In genomic region chr14:103713304-103714062, GRCh38 we compare ENCODE assay signal across 13 cellular contexts. TPM values are rescaled to one million over a fixed set of nuclear protein-coding genes. Genes with fewer than 3 reads are reported as not detected.
DNase-seq lines count a peak whose midpoint lies in the region; ATAC-seq and TF ChIP-seq lines count a peak whose summit lies in the region.
"Had no signal": no experiment of that assay in that cellular context is flagged by ENCODE, and none has a peak within 500 bp of the region (broad histone marks: within the 10 kb centered on the region; RNA-seq: fewer than 3 reads in every experiment).

No MANE protein-coding gene starts in this region.

- H3K4me1 Mint-ChIP-seq in activated CD4-positive, alpha-beta T cell treated with anti-CD3 and anti-CD28 coated beads, Interleukin-2, amount 10 ng/mL, durations not matched to agents 7 days and 5 days: peaks cover 55% of the 10 kb centered on the region

- peak overlapping the region; percentile 97; the same call in 1 of the 2 replicates for H3K9ac ChIP-seq in PC-3 (ENCODE audit: low read length)

- CTCF ChIA-PET in activated CD4-positive, alpha-beta T cell treated with anti-CD3 and anti-CD28 coated beads, Interleukin-2, amount 10 ng/mL, durations not matched to agents 7 days and 5 days (lab: Charles Lee): interaction anchor here (1.2 kb wide), 1 partner anchor 15 kb away, joined by 3 read pairs; no protein-coding TSS in a partner anchor
- CTCF ChIA-PET in PC-3 (lab: Charles Lee): no interaction called here

- peaks cover 63% of the 10 kb centered on the region for H3K79me2 ChIP-seq in PC-3 (ENCODE audit: low read length)

- H3K4me3 ChIP-seq in PC-3 (ENCODE audit: low read length) (peak overlapping the region; percentile 77; the same call in 1 of the 2 replicates), choroid plexus epithelial cell (ENCODE audit: low read depth, low read length) (no peak overlapping the region), prostate gland (no peak overlapping the region), thyroid gland (replicated peaks in 1 of 3) (no peak overlapping the region)

- peak overlapping the region; percentile 97 for H3K4me3 Mint-ChIP-seq in activated CD4-positive, alpha-beta T cell treated with anti-CD3 and anti-CD28 coated beads, Interleukin-2, amount 10 ng/mL, durations not matched to agents 7 days and 5 days

- no peak overlapping the region for H2AFZ ChIP-seq in PC-3 (ENCODE audit: low read length)

- H3F3A ChIP-seq in PC-3 (ENCODE audit: low read length, unreplicated experiment): no peaks in the 10 kb centered on the region

- 88% methylated on average over 18 of the region's 18 CpGs for WGBS in prostate gland
- 80 to 93% methylated on average over 10 to 13 of the region's 18 CpGs for WGBS in thyroid gland, 2 donors

- no peak overlapping the region for H3K27ac ChIP-seq in PC-3 (ENCODE audit: low read length)
- H3K27ac ChIP-seq in prostate gland: peak overlapping the region; percentile 83 to 88
- H3K27ac ChIP-seq in thyroid gland: peak overlapping the region in 1 of 3 donors; percentile 77
- H3K27ac ChIP-seq: HL-60 had no signal

- H3K4me1 ChIP-seq in PC-3 (ENCODE audit: insufficient read depth, low read length): peaks cover 51% of the 10 kb centered on the region
- H3K4me1 ChIP-seq in prostate gland (replicated peaks): peaks cover 40% of the 10 kb centered on the region
- H3K4me1 ChIP-seq in thyroid gland: peaks cover 36 to 47% of the 10 kb centered on the region in 2 donors

- peaks cover 7% of the 10 kb centered on the region; the same call in 1 of the 2 replicates for H3K36me3 ChIP-seq in PC-3 (ENCODE audit: low read depth, low read length)
- H3K36me3 ChIP-seq in prostate gland: no peaks in the 10 kb centered on the region
- no peaks in the 10 kb centered on the region for H3K36me3 ChIP-seq in thyroid gland

- no peaks in the 10 kb centered on the region for H3K9me3 Mint-ChIP-seq in activated CD4-positive, alpha-beta T cell treated with anti-CD3 and anti-CD28 coated beads, Interleukin-2, amount 10 ng/mL, durations not matched to agents 7 days and 5 days

- POLR2A ChIA-PET in activated CD4-positive, alpha-beta T cell treated with anti-CD3 and anti-CD28 coated beads, Interleukin-2, amount 10 ng/mL, durations not matched to agents 7 days and 5 days (lab: Charles Lee): interaction anchor here (0.7 kb wide), 1 partner anchor 11 kb away, joined by 3 read pairs; no protein-coding TSS in a partner anchor
- POLR2A ChIA-PET in PC-3 (lab: Charles Lee; ENCODE audit: unreplicated experiment): interaction anchor here (0.6 kb wide), 1 partner anchor 9 kb away, joined by 4 read pairs; no protein-coding TSS in a partner anchor

- peak overlapping the region; percentile 87 for H3K4me2 ChIP-seq in PC-3 (ENCODE audit: low read length)

- no peaks in the 10 kb centered on the region for H3K27me3 Mint-ChIP-seq in activated CD4-positive, alpha-beta T cell treated with anti-CD3 and anti-CD28 coated beads, Interleukin-2, amount 10 ng/mL, durations not matched to agents 7 days and 5 days

- TF ChIP-seq POLR2A in prostate gland (IDR thresholded peaks at IDR 0.05) (no peak), thyroid gland (IDR thresholded peaks at IDR 0.05) (no peak)

- peaks cover 4% of the 10 kb centered on the region for H3K36me3 Mint-ChIP-seq in activated CD4-positive, alpha-beta T cell treated with anti-CD3 and anti-CD28 coated beads, Interleukin-2, amount 10 ng/mL, durations not matched to agents 7 days and 5 days (ENCODE audit: low read depth)

- no peak for DNase-seq in activated CD4-positive, alpha-beta T cell treated with anti-CD3 and anti-CD28 coated beads, Interleukin-2, amount 10 ng/mL, durations not matched to agents 7 days and 5 days
- no peak for DNase-seq in activated CD4-positive, alpha-beta T cell treated with anti-CD3 and anti-CD28 coated beads, Interleukin-2, amount 50 U/mL, for 1 hour
- DNase-seq in PC-3 (no peak), choroid plexus epithelial cell (ENCODE audit: low read depth) (peak; percentile 10), prostate gland (ENCODE audit: low spot score) (no peak), thyroid gland (no peak), cortex of kidney (lab: John Stamatoyannopoulos, UW) (no peak), SIG-M5 (lab: John Stamatoyannopoulos, UW) (no peak)
- DNase-seq: activated effector memory CD4-positive, alpha-beta T cell treated with Interleukin-2 at 50 U/mL for 16 hours; NCI-H2107; small intestine had no signal

- no peaks in the 10 kb centered on the region for H3K9me2 ChIP-seq in PC-3 (replicated peaks; ENCODE audit: low read length)

- no TSS peak for BruUV-seq in PC-3 (replicated peaks; lab: Mats Ljungman, UMichigan)

- no peak for ATAC-seq in PC-3
- ATAC-seq: left lung had no signal

- intact Hi-C loops in PC-3 (cut with micrococcal nuclease): loop anchor here (10.0 kb wide), 1 partner anchor 139 kb away; no protein-coding TSS in a partner anchor
- intact Hi-C loops in prostate gland (cut with DNase I): loop anchor here (10.0 kb wide), 1 partner anchor 149 kb away; the partner anchor contains the start of genes BAG5 and COA8
- intact Hi-C loops in thyroid gland (cut with DNase I): loop anchor here (10.0 kb wide), 1 partner anchor 149 kb away; the partner anchor contains the start of genes BAG5 and COA8

- no peak for TF ChIP-seq CTCF in PC-3 (conservative IDR thresholded peaks at IDR 0.05; ENCODE audit: low read depth, low read length)
- no peak for TF ChIP-seq CTCF in choroid plexus epithelial cell (conservative IDR thresholded peaks at IDR 0.05; ENCODE audit: low read depth, low read length)
- no peak for TF ChIP-seq CTCF in prostate gland (IDR thresholded peaks at IDR 0.05)
- no peak for TF ChIP-seq CTCF in thyroid gland (IDR thresholded peaks at IDR 0.05)

- no peaks in the 10 kb centered on the region for H4K20me1 ChIP-seq in PC-3 (ENCODE audit: low read length)

- H3K9me3 ChIP-seq in PC-3 (ENCODE audit: low read length) (no peaks in the 10 kb centered on the region), prostate gland (no peaks in the 10 kb centered on the region), thyroid gland (no peaks in the 10 kb centered on the region)
- H3K9me3 ChIP-seq: left lung had no signal

- no peaks in the 10 kb centered on the region for H3K27me3 ChIP-seq in PC-3 (ENCODE audit: low read length)
- no peaks in the 10 kb centered on the region for H3K27me3 ChIP-seq in prostate gland (replicated peaks; ENCODE audit: insufficient read depth)
- no peaks in the 10 kb centered on the region for H3K27me3 ChIP-seq in thyroid gland
- H3K27me3 ChIP-seq: left lung had no signal

- peak overlapping the region; percentile 93 for H3K27ac Mint-ChIP-seq in activated CD4-positive, alpha-beta T cell treated with anti-CD3 and anti-CD28 coated beads, Interleukin-2, amount 10 ng/mL, durations not matched to agents 7 days and 5 days

RNA-seq across cellular contexts. Expression of gene XRCC3, which starts 1.8 kb away (rescaled TPM):
- 10 to 100 TPM; 36.4 to 37.4 TPM for total RNA-seq in activated CD4-positive, alpha-beta T cell treated with anti-CD3 and anti-CD28 coated beads, Interleukin-2, amount 10 ng/mL, durations not matched to agents 7 days and 5 days
- total RNA-seq in PC-3 (2014; rRNA removed) (61.3 and 80.3 TPM in 2 replicates), prostate gland (10 to 100 TPM; 24.7 to 33.2 TPM), thyroid gland (10 to 100 TPM in 1 of 4 donors, 1 to 10 TPM in 3; 3.3 to 15.7 (median 7.9) TPM)

RNA-seq across cellular contexts. Expression of gene ZFYVE21, which starts 2.1 kb away (rescaled TPM):
- total RNA-seq in activated CD4-positive, alpha-beta T cell treated with anti-CD3 and anti-CD28 coated beads, Interleukin-2, amount 10 ng/mL, durations not matched to agents 7 days and 5 days: 10 to 100 TPM; 16.9 to 17.2 TPM
- 47.2 and 50.1 TPM in 2 replicates for total RNA-seq in PC-3 (2014; rRNA removed)
- total RNA-seq in prostate gland: 100 to 1,000 TPM; 162 to 215 TPM
- 100 to 1,000 TPM; 113 to 167 (median 131) TPM for total RNA-seq in thyroid gland
